Comparison of ENCODE assay signal across 14 cellular contexts in the genomic region with DNA sequence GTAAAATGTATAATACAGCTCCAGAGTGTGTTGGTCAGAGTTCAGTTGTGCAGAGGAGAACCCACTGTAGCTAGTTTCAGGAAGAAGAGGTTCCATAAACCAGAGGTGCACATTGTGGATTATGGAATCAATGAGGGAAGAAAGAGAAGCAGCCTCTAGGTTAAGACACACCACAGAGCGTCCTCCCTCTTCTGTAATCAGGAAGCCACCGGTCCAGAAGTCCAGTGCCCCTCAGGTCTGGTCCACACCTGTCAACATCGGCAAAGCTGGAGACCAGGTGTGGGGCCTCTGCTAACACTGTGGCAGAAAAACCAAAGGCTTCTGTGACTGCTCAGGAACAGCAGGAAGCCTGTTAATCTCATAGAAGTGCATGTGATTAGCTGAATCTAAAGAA. TPM values are rescaled to one million over a fixed set of nuclear protein-coding genes. Genes with fewer than 3 reads are reported as not detected.
A peak's percentile ranks its signal among the peaks of the same experiment; 100 is the strongest.
DNase-seq lines count a peak whose midpoint lies in the region; ATAC-seq and TF ChIP-seq lines count a peak whose summit lies in the region.
"Had no signal": no experiment of that assay in that cellular context is flagged by ENCODE, and none has a peak within 500 bp of the region (broad histone marks: within the 10 kb centered on the region; RNA-seq: fewer than 3 reads in every experiment).

No MANE protein-coding gene starts in this region.

- intact Hi-C loops in CD8-positive, alpha-beta T cell (cut with DNase I, micrococcal nuclease) = no loop called here
- intact Hi-C loops in left colon (cut with DNase I, micrococcal nuclease) (no loop called here), sigmoid colon (cut with DNase I) (no loop called here)

- no peak for ATAC-seq in CD8-positive, alpha-beta T cell
- peak; percentile 60 for ATAC-seq in left colon
- ATAC-seq in GM21390 (IDR thresholded peaks at IDR 0.05; ENCODE audit: unreplicated experiment) = no peak
- no peak for ATAC-seq in GM18519 (IDR thresholded peaks at IDR 0.05; ENCODE audit: low FRiP score, unreplicated experiment)
- no peak for ATAC-seq in GM21526 (IDR thresholded peaks at IDR 0.05; ENCODE audit: low FRiP score, unreplicated experiment)

- peaks cover 74% of the 10 kb centered on the region for H3K36me3 Mint-ChIP-seq in CD8-positive, alpha-beta T cell

- H3K27me3 ChIP-seq in CD8-positive, alpha-beta T cell (ENCODE audit: insufficient read depth, low read length) = no peaks in the 10 kb centered on the region
- H3K27me3 ChIP-seq in WERI-Rb-1 (ENCODE audit: insufficient read depth, low read depth, severe bottlenecking) (no peaks in the 10 kb centered on the region), sigmoid colon (no peaks in the 10 kb centered on the region)
- H3K27me3 ChIP-seq: BLaER1 had no signal

- CTCF ChIA-PET in CD8-positive, alpha-beta T cell (lab: Charles Lee) = interaction anchor here (1.1 kb wide), 1 partner anchor 56 kb away, joined by 3 read pairs; no protein-coding TSS in a partner anchor

- H3K4me1 ChIP-seq in CD8-positive, alpha-beta T cell (ENCODE audit: insufficient read depth, low read length) = no peaks in the 10 kb centered on the region
- H3K4me1 ChIP-seq in sigmoid colon = peaks cover 0 to 50% (median 35%) of the 10 kb centered on the region in 4 donors
- H3K4me1 ChIP-seq: BLaER1 had no signal

- H3K9me3 ChIP-seq in CD8-positive, alpha-beta T cell (ENCODE audit: low read length) = no peaks in the 10 kb centered on the region
- H3K9me3 ChIP-seq in WERI-Rb-1 (ENCODE audit: severe bottlenecking) = no peaks in the 10 kb centered on the region
- no peaks in the 10 kb centered on the region for H3K9me3 ChIP-seq in sigmoid colon

- no peak for TF ChIP-seq POLR2A in sigmoid colon (IDR thresholded peaks at IDR 0.05)

- WGBS in sigmoid colon, 2 donors = 14 to 51% methylated on average over 3 of the region's 3 CpGs

- DNase-seq in CD8-positive, alpha-beta T cell = no peak
- DNase-seq in WERI-Rb-1 (peak; percentile 76), left colon (no peak), sigmoid colon (no peak), ureter (ENCODE audit: low spot score) (no peak)
- DNase-seq: activated CD4-positive, alpha-beta T cell treated with anti-CD3 and anti-CD28 coated beads, Interleukin-2, amount 50 U/mL, for 48 hours; glutamatergic neuron; NCI-H510A treated with DMSO at 0.1 percent for 48 hours; stimulated activated CD4-positive, alpha-beta T cell treated with anti-CD3 and anti-CD28 coated beads, Interleukin-1b, Interleukin-23, amount 100 ng/mL, for 48 hours; T-helper 2 cell had no signal

- no peak overlapping the region for H3K27ac ChIP-seq in CD8-positive, alpha-beta T cell (ENCODE audit: low read depth, low read length)
- H3K27ac ChIP-seq in WERI-Rb-1 (peak overlapping the region; percentile 2; the same call in 1 of the 2 replicates), sigmoid colon (peak overlapping the region; percentile 70 to 78 (median 76))
- H3K27ac ChIP-seq: BLaER1 had no signal

- no peaks in the 10 kb centered on the region for H3K9me3 Mint-ChIP-seq in CD8-positive, alpha-beta T cell

- TF ChIP-seq CTCF in CD8-positive, alpha-beta T cell (IDR thresholded peaks at IDR 0.05) = no peak
- no peak for TF ChIP-seq CTCF in WERI-Rb-1 (IDR thresholded peaks at IDR 0.05; ENCODE audit: low read depth, low read length)
- TF ChIP-seq CTCF in sigmoid colon (IDR thresholded peaks at IDR 0.05) = no peak

- H3K27ac Mint-ChIP-seq in CD8-positive, alpha-beta T cell = peak overlapping the region; percentile 24

- peaks cover 18% of the 10 kb centered on the region for H3K4me1 Mint-ChIP-seq in CD8-positive, alpha-beta T cell (ENCODE audit: low read depth)

- H3K4me3 Mint-ChIP-seq in CD8-positive, alpha-beta T cell = no peak overlapping the region

- H3K4me3 ChIP-seq in CD8-positive, alpha-beta T cell (ENCODE audit: low read depth, low read length) = no peak overlapping the region
- H3K4me3 ChIP-seq in WERI-Rb-1 (ENCODE audit: low read depth, low read length) (no peak overlapping the region), sigmoid colon (no peak overlapping the region)
- H3K4me3 ChIP-seq: BLaER1 had no signal

- TF ChIP-seq EP300 in sigmoid colon (IDR thresholded peaks at IDR 0.05) = no peak

- POLR2A ChIA-PET in CD8-positive, alpha-beta T cell (lab: Charles Lee) = interaction anchor here (0.6 to 2.1 kb wide), 5 partner anchors 18 to 261 kb away, joined by 3 to 12 read pairs (median 3); no protein-coding TSS in a partner anchor

- H3K36me3 ChIP-seq in CD8-positive, alpha-beta T cell (ENCODE audit: insufficient read depth, low read length) = peaks cover 8% of the 10 kb centered on the region
- peaks cover 23% of the 10 kb centered on the region for H3K36me3 ChIP-seq in WERI-Rb-1
- H3K36me3 ChIP-seq in sigmoid colon = peaks cover 0 to 37% (median 1%) of the 10 kb centered on the region in 4 donors

- no peaks in the 10 kb centered on the region for H3K27me3 Mint-ChIP-seq in CD8-positive, alpha-beta T cell (ENCODE audit: low read depth)

RNA-seq across cellular contexts. Expression of a gene that starts 23.4 kb away (rescaled TPM):
- 100 to 1,000 TPM; 828 to 849 TPM for total RNA-seq in CD8-positive, alpha-beta T cell
- total RNA-seq in left colon = 1 to 10 TPM; 3.7 to 8.5 TPM
- total RNA-seq in sigmoid colon = 10 to 100 TPM in 1 of 4 donors, 1 to 10 TPM in 3; 3.0 to 16.8 (median 8.5) TPM
- polyA plus RNA-seq in sigmoid colon = 100 to 1,000 TPM in 1 of 3 donors, 1 to 10 TPM in 2; 3.5 to 119 (median 3.6) TPM
- 13.8 TPM for total RNA-seq in ureter

RNA-seq across cellular contexts. Expression of a gene that starts 54.3 kb away (rescaled TPM):
- total RNA-seq in CD8-positive, alpha-beta T cell = 10 to 100 TPM; 72.9 to 74.5 TPM
- total RNA-seq in left colon (10 to 100 TPM; 12.8 to 16.1 TPM), sigmoid colon (10 to 100 TPM; 51.5 to 68.7 (median 59.8) TPM), ureter (32.3 TPM)
- 10 to 100 TPM in 1 of 3 donors, 1 to 10 TPM in 2; 4.4 to 18.8 (median 8.4) TPM for polyA plus RNA-seq in sigmoid colon

Comparison
In these comparisons a context has a peak if more than half of its experiments do, and no peak if none do; other contexts are left out.
1. RNA of a gene that starts 23.4 kb away (total RNA-seq): 828 to 849 TPM in CD8-positive, alpha-beta T cell; 13.8 TPM in ureter (single experiment), 3.0 to 16.8 TPM in sigmoid colon and 3.7 to 8.5 TPM in left colon; every median in the first group is over 10 times any median in the second.